In genomic region chr16:29182919-29183868, GRCh38 we compare ENCODE assay signal across 7 cellular contexts.
DNase-seq lines count a peak whose midpoint lies in the region; ATAC-seq and TF ChIP-seq lines count a peak whose summit lies in the region.
"Not testable (repeated sequence)": the region's sequence is repeated elsewhere in the genome, so short reads cannot be mapped to it uniquely, and the experiment has no call there.

No MANE protein-coding gene starts in this region.

- H3K27ac ChIP-seq in esophagus muscularis mucosa (replicated peaks in 1 of 4) (peak overlapping the region in 3 of 4 donors; percentile 76 to 82 (median 79)), cardiac muscle cell (peak overlapping the region; percentile 41), right cardiac atrium (ENCODE audit: low read length) (peak overlapping the region; percentile 88), lower lobe of right lung (peak overlapping the region; percentile 11)
- not testable (repeated sequence) for H3K27ac ChIP-seq in upper lobe of right lung

- TF ChIP-seq CTCF in esophagus muscularis mucosa (IDR thresholded peaks at IDR 0.05); cardiac muscle cell (IDR thresholded peaks at IDR 0.05; ENCODE audit: low read depth, low read length); lower lobe of right lung (IDR thresholded peaks at IDR 0.05); upper lobe of right lung (IDR thresholded peaks at IDR 0.05): not testable (repeated sequence)

- not testable (repeated sequence) for H3K9me3 Mint-ChIP-seq in activated T-cell treated with anti-CD3 and anti-CD28 coated beads, Interleukin-2, amount 50 U/mL, for 24 hours

- not testable (repeated sequence) for H3K36me3 ChIP-seq in esophagus muscularis mucosa, cardiac muscle cell, lower lobe of right lung, upper lobe of right lung

- H3K4me3 ChIP-seq in esophagus muscularis mucosa; cardiac muscle cell; right cardiac atrium (ENCODE audit: low read length); lower lobe of right lung; upper lobe of right lung: not testable (repeated sequence)

- TF ChIP-seq EP300 in esophagus muscularis mucosa (IDR thresholded peaks at IDR 0.05): not testable (repeated sequence)

- H3K4me1 Mint-ChIP-seq in activated T-cell treated with anti-CD3 and anti-CD28 coated beads, Interleukin-2, amount 50 U/mL, for 24 hours (ENCODE audit: low read depth): not testable (repeated sequence)

- H3K27me3 Mint-ChIP-seq in activated T-cell treated with anti-CD3 and anti-CD28 coated beads, Interleukin-2, amount 50 U/mL, for 24 hours: not testable (repeated sequence)

- H3K27me3 ChIP-seq in esophagus muscularis mucosa; cardiac muscle cell; right cardiac atrium (ENCODE audit: control insufficient read depth, insufficient read depth); lower lobe of right lung (ENCODE audit: low read depth); upper lobe of right lung: not testable (repeated sequence)

- ATAC-seq in right cardiac atrium: peak in 1 of 2 donors; percentile 3
- ATAC-seq in lower lobe of right lung, upper lobe of right lung: not testable (repeated sequence)

- intact Hi-C loops in esophagus muscularis mucosa (cut with DNase I); right cardiac atrium (cut with DNase I); lower lobe of right lung (cut with DNase I); posterior vena cava (cut with DNase I); upper lobe of right lung (cut with DNase I): not testable (repeated sequence)

- 81% methylated on average over 13 of the region's 27 CpGs for WGBS in esophagus muscularis mucosa
- 48% methylated on average over 27 of the region's 27 CpGs for WGBS in right cardiac atrium

- H3K27ac Mint-ChIP-seq in activated T-cell treated with anti-CD3 and anti-CD28 coated beads, Interleukin-2, amount 50 U/mL, for 24 hours: not testable (repeated sequence)

- peak; percentile 19 for DNase-seq in activated T-cell treated with anti-CD3 and anti-CD28 coated beads, Interleukin-2, amount 50 U/mL, for 24 hours
- not testable (repeated sequence) for DNase-seq in esophagus muscularis mucosa (ENCODE audit: extremely low spot score); cardiac muscle cell (ENCODE audit: low read depth in 1 of 2, low spot score in 1 of 2); lower lobe of right lung
- DNase-seq in right cardiac atrium: peak; percentile 49 to 80 (median 73)
- peak; percentile 90 for DNase-seq in posterior vena cava (ENCODE audit: low spot score)
- peak; percentile 60 for DNase-seq in upper lobe of right lung

- H3K9me3 ChIP-seq in esophagus muscularis mucosa; cardiac muscle cell (ENCODE audit: low read depth); right cardiac atrium (ENCODE audit: control insufficient read depth, low read length); lower lobe of right lung; upper lobe of right lung: not testable (repeated sequence)

- TF ChIP-seq POLR2A in esophagus muscularis mucosa (IDR thresholded peaks at IDR 0.05; ENCODE audit: low read depth): not testable (repeated sequence)

- peaks cover 15 to 65% (median 59%) of the 10 kb centered on the region in 4 donors for H3K4me1 ChIP-seq in esophagus muscularis mucosa
- not testable (repeated sequence) for H3K4me1 ChIP-seq in cardiac muscle cell (ENCODE audit: low read depth); right cardiac atrium (ENCODE audit: control insufficient read depth, insufficient read depth, low read length)
- peaks cover 25% of the 10 kb centered on the region for H3K4me1 ChIP-seq in lower lobe of right lung
- peaks cover 19% of the 10 kb centered on the region for H3K4me1 ChIP-seq in upper lobe of right lung

- not testable (repeated sequence) for H3K36me3 Mint-ChIP-seq in activated T-cell treated with anti-CD3 and anti-CD28 coated beads, Interleukin-2, amount 50 U/mL, for 24 hours (ENCODE audit: low read depth)

- H3K4me3 Mint-ChIP-seq in activated T-cell treated with anti-CD3 and anti-CD28 coated beads, Interleukin-2, amount 50 U/mL, for 24 hours: not testable (repeated sequence)
